Comparison of ENCODE assay signal across 1 cellular context in genomic region chr9:127586537-127586936, GRCh38.
TF ChIP-seq lines count a peak whose summit lies in the region.

No MANE protein-coding gene starts in this region.

TF ChIP-seq in GM12878, 131 proteins besides CTCF, POLR2A, EP300 and RAD21:
- no peak for TF ChIP-seq RUNX3 (IDR thresholded peaks at IDR 0.05; ENCODE audit: low read length)
- TF ChIP-seq IKZF1 (conservative IDR thresholded peaks at IDR 0.05): 0 out of 2 replicates have a peak, but pooled peaks have one; percentile 25
- TF ChIP-seq ATF7 (IDR thresholded peaks at IDR 0.05; ENCODE audit: low read depth): no peak
- TF ChIP-seq ZNF24 (IDR thresholded peaks at IDR 0.05): no peak
- peak; percentile 90 for TF ChIP-seq SMC3 (IDR thresholded peaks at IDR 0.05; ENCODE audit: borderline replicate concordance, low read length)
- no peak for TF ChIP-seq NR2C1 (IDR thresholded peaks at IDR 0.05)
- TF ChIP-seq TARDBP (IDR thresholded peaks at IDR 0.05; ENCODE audit: borderline replicate concordance): no peak
- no peak for TF ChIP-seq KDM1A (IDR thresholded peaks at IDR 0.05; ENCODE audit: borderline replicate concordance)
- no peak for TF ChIP-seq POU2F2 (IDR thresholded peaks at IDR 0.05; ENCODE audit: borderline replicate concordance, low read depth, low read length)
